ENCODE assay signal across 1 cellular context in genomic region chr10:61691667-61692066, GRCh38. TPM values are rescaled to one million over a fixed set of nuclear protein-coding genes. Genes with fewer than 3 reads are reported as not detected.
"Had no signal": no experiment of that assay in that cellular context is flagged by ENCODE, and none has a peak within 500 bp of the region (broad histone marks: within the 10 kb centered on the region; RNA-seq: fewer than 3 reads in every experiment).

No MANE protein-coding gene starts in this region.

RNA-seq across cellular contexts. Expression of gene CABCOCO1, which starts 28.9 kb away (rescaled TPM):
- total RNA-seq: MCF 10A had no signal
